ENCODE assay signal across 24 cellular contexts in genomic region chr7:157470017-157470322, GRCh38.
"Had no signal": no experiment of that assay in that cellular context is flagged by ENCODE, and none has a peak within 500 bp of the region (broad histone marks: within the 10 kb centered on the region; RNA-seq: fewer than 3 reads in every experiment).

No MANE protein-coding gene starts in this region.

- H3K27ac Mint-ChIP-seq: activated B cell treated with CpG ODN at 0.5 μM for 24 hours; activated CD4-positive, alpha-beta T cell treated with anti-CD3 and anti-CD28 coated beads for 36 hours; activated CD8-positive, alpha-beta T cell treated with anti-CD3 and anti-CD28 coated beads for 36 hours; activated naive CD8-positive, alpha-beta T cell treated with anti-CD3 and anti-CD28 coated beads, Interleukin-2, amount 50 U/mL, for 24 hours; dendritic cell treated with granulocyte-macrophage colony-stimulating factor and Interleukin-4, amounts not matched to agents 40 ng/mL and 50 ng/mL, for 4 days; immature natural killer cell; natural killer cell had no signal

- H3K27me3 Mint-ChIP-seq: activated CD4-positive, alpha-beta T cell treated with anti-CD3 and anti-CD28 coated beads for 36 hours; activated CD8-positive, alpha-beta T cell treated with anti-CD3 and anti-CD28 coated beads for 36 hours; activated naive CD8-positive, alpha-beta T cell treated with anti-CD3 and anti-CD28 coated beads, Interleukin-2, amount 50 U/mL, for 24 hours had no signal

- H3K4me3 ChIP-seq: hepatocyte, left ventricle myocardium inferior, ovary, prostate gland, testis had no signal

- H3K27me3 ChIP-seq: foreskin keratinocyte, hepatocyte, ovary, testis had no signal

- DNase-seq: activated B cell treated with CpG ODN at 0.5 μM for 24 hours; activated CD4-positive, alpha-beta T cell treated with anti-CD3 and anti-CD28 coated beads for 36 hours; activated CD8-positive, alpha-beta memory T cell treated with anti-CD3 and anti-CD28 coated beads, Interleukin-2, amount 10 ng/mL, durations not matched to agents 7 days and 5 days; activated CD8-positive, alpha-beta T cell treated with anti-CD3 and anti-CD28 coated beads for 36 hours; activated effector memory CD4-positive, alpha-beta T cell treated with anti-CD3 and anti-CD28 coated beads, Interleukin-2, amount 50 U/mL, for 16 hours; activated naive CD4-positive, alpha-beta T cell treated with anti-CD3 and anti-CD28 coated beads, Interleukin-2, amount 10 ng/mL, durations not matched to agents 7 days and 5 days; activated naive CD8-positive, alpha-beta T cell treated with anti-CD3 and anti-CD28 coated beads, Interleukin-2, amount 50 U/mL, for 24 hours; activated T-cell treated with anti-CD3 and anti-CD28 coated beads for 4 hours; effector CD8-positive, alpha-beta T cell; foreskin keratinocyte; immature natural killer cell; kidney glomerular epithelial cell; left ventricle myocardium inferior; mammary epithelial cell; midbrain; natural killer cell; ovary; stimulated activated CD4-positive, alpha-beta T cell treated with anti-CD3 and anti-CD28 coated beads, Interleukin-12 subunit alpha, Interleukin-12 subunit beta, amount 100 ng/mL, for 4 hours; testis; trophoblast cell had no signal

- H2AFZ ChIP-seq: hepatocyte had no signal

- H3K4me1 Mint-ChIP-seq: activated B cell treated with CpG ODN at 0.5 μM for 24 hours had no signal

- ATAC-seq: activated CD4-positive, alpha-beta T cell treated with anti-CD3 and anti-CD28 coated beads for 36 hours; activated CD8-positive, alpha-beta memory T cell treated with anti-CD3 and anti-CD28 coated beads, Interleukin-2, amount 10 ng/mL, durations not matched to agents 7 days and 5 days; activated CD8-positive, alpha-beta T cell treated with anti-CD3 and anti-CD28 coated beads for 36 hours; activated naive CD8-positive, alpha-beta T cell treated with anti-CD3 and anti-CD28 coated beads, Interleukin-2, amount 50 U/mL, for 24 hours; foreskin keratinocyte; natural killer cell had no signal

- H3K9me3 ChIP-seq: neutrophil, ovary, prostate gland, testis had no signal

- H3K4me1 ChIP-seq: foreskin keratinocyte, left ventricle myocardium inferior, prostate gland, testis had no signal

- H3K4me3 Mint-ChIP-seq: activated B cell treated with CpG ODN at 0.5 μM for 24 hours; activated CD4-positive, alpha-beta T cell treated with anti-CD3 and anti-CD28 coated beads for 36 hours; activated CD8-positive, alpha-beta memory T cell treated with anti-CD3 and anti-CD28 coated beads, Interleukin-2, amount 10 ng/mL, durations not matched to agents 7 days and 5 days; activated CD8-positive, alpha-beta T cell treated with anti-CD3 and anti-CD28 coated beads for 36 hours; activated naive CD4-positive, alpha-beta T cell treated with anti-CD3 and anti-CD28 coated beads, Interleukin-2, amount 10 ng/mL, durations not matched to agents 7 days and 5 days; activated naive CD8-positive, alpha-beta T cell treated with anti-CD3 and anti-CD28 coated beads, Interleukin-2, amount 50 U/mL, for 24 hours; dendritic cell treated with granulocyte-macrophage colony-stimulating factor and Interleukin-4, amounts not matched to agents 40 ng/mL and 50 ng/mL, for 4 days; immature natural killer cell; natural killer cell had no signal

- H3K4me2 ChIP-seq: hepatocyte had no signal

- H3K36me3 ChIP-seq: left ventricle myocardium inferior, neutrophil, ovary, prostate gland had no signal

- H3K27ac ChIP-seq: foreskin keratinocyte, hepatocyte, left ventricle myocardium inferior, neutrophil, ovary, prostate gland, testis had no signal
